14 cellular contexts compared by ENCODE assay signal in genomic region chr2:23379220-23379695, GRCh38. TPM values are rescaled to one million over a fixed set of nuclear protein-coding genes. Genes with fewer than 3 reads are reported as not detected.
DNase-seq lines count a peak whose midpoint lies in the region; ATAC-seq lines count a peak whose summit lies in the region.
"Had no signal": no experiment of that assay in that cellular context is flagged by ENCODE, and none has a peak within 500 bp of the region (broad histone marks: within the 10 kb centered on the region; RNA-seq: fewer than 3 reads in every experiment).

No MANE protein-coding gene starts in this region.

- intact Hi-C loops in cardiac septum (cut with DNase I), result no loop called here

- peak; percentile 49 for ATAC-seq in HG02571 (IDR thresholded peaks at IDR 0.05; ENCODE audit: unreplicated experiment)
- ATAC-seq in HG03354 (IDR thresholded peaks at IDR 0.05; ENCODE audit: poor library complexity, severe bottlenecking, unreplicated experiment), result peak; percentile 46
- ATAC-seq in HG02840 (IDR thresholded peaks at IDR 0.05; ENCODE audit: low FRiP score, unreplicated experiment), result no peak
- ATAC-seq: A549, WTC11 had no signal

- DNase-seq in ELR (ENCODE audit: low read depth), result peak; percentile 26
- DNase-seq in GM19238 (ENCODE audit: insufficient read length, low spot score), result peak; percentile 25
- DNase-seq in cardiac septum (ENCODE audit: low spot score), result no peak
- DNase-seq in DMS153 treated with DMSO at 0.1 percent for 48 hours (lab: John Stamatoyannopoulos, UW; ENCODE audit: unreplicated experiment), result no peak
- no peak for DNase-seq in NCI-H2029 (lab: John Stamatoyannopoulos, UW)
- DNase-seq: central memory CD4-positive, alpha-beta T cell; naive B cell; NCI-H2029 treated with DMSO at 0.1 percent for 48 hours; SHP77 treated with DMSO at 0.1 percent for 48 hours had no signal

RNA-seq across cellular contexts. Expression of gene KLHL29, which starts 5.7 kb away (rescaled TPM):
- 1.6 TPM for total RNA-seq in cardiac septum

Comparison
In these comparisons a context has a peak if more than half of its experiments do, and no peak if none do; other contexts are left out.
1. DNase-seq: peak in ELR (single experiment) and GM19238 (single experiment); none in cardiac septum (single experiment), DMS153 treated with DMSO at 0.1 percent for 48 hours (single experiment) and NCI-H2029 (single experiment).